ENCODE assay signal across 9 cellular contexts in genomic region chr12:91778938-91779400, GRCh38.
DNase-seq lines count a peak whose midpoint lies in the region; ATAC-seq, FAIRE-seq and TF ChIP-seq lines count a peak whose summit lies in the region.
"Had no signal": no experiment of that assay in that cellular context is flagged by ENCODE, and none has a peak within 500 bp of the region (broad histone marks: within the 10 kb centered on the region; RNA-seq: fewer than 3 reads in every experiment).

No MANE protein-coding gene starts in this region.

- no TSS peak for BruUV-seq in HepG2 (replicated peaks; lab: Mats Ljungman, UMichigan)

- H3K4me2 ChIP-seq in HepG2 (ENCODE audit: low read depth, low read length), result no peak overlapping the region

- intact Hi-C loops in adrenal gland (cut with DNase I), result no loop called here
- intact Hi-C loops in HepG2 (cut with micrococcal nuclease; ENCODE audit: unreplicated experiment), result no loop called here

- TF ChIP-seq CTCF in adrenal gland (IDR thresholded peaks at IDR 0.05), result no peak
- TF ChIP-seq CTCF in HepG2 (CRISPR knock-in tag; IDR thresholded peaks at IDR 0.05), result no peak

- H3K36me3 ChIP-seq in SJSA1 (no peaks in the 10 kb centered on the region), adrenal gland (replicated peaks in 1 of 2) (no peaks in the 10 kb centered on the region), HepG2 (replicated peaks in 1 of 2; ENCODE audit: control insufficient read depth in 1 of 2, insufficient read depth in 2 of 2, low read length in 2 of 2) (no peaks in the 10 kb centered on the region)

- POLR2A ChIA-PET in HepG2 (lab: Yijun Ruan, JAX), result no interaction called here

- no peak overlapping the region for H3K9ac ChIP-seq in HepG2 (ENCODE audit: insufficient read depth, low read depth, low read length)

- CTCF ChIA-PET in HepG2 (lab: Yijun Ruan, JAX; ENCODE audit: low intra/inter-chr PET ratio, low total read pairs), result no interaction called here

- TF ChIP-seq POLR2A in adrenal gland (IDR thresholded peaks at IDR 0.05) (peak in 1 of 2 donors; percentile 59), HepG2 (IDR thresholded peaks at IDR 0.05; ENCODE audit: insufficient read depth in 1 of 2, low read depth in 2 of 2, low read length in 2 of 2) (no peak)

- no peaks in the 10 kb centered on the region for H3K27me3 ChIP-seq in SJSA1 (replicated peaks)
- H3K27me3 ChIP-seq in adrenal gland, result no peaks in the 10 kb centered on the region
- H3K27me3 ChIP-seq in HepG2 (ENCODE audit: control insufficient read depth in 1 of 2, insufficient read depth in 2 of 2, low read length in 2 of 2), result no peaks in the 10 kb centered on the region

- 22 to 29% (median 26%) methylated on average over 6 of the region's 6 CpGs for WGBS in adrenal gland, 4 donors
- WGBS in HepG2 (ENCODE audit: low lambda C conversion rate), result 26% methylated on average over 6 of the region's 6 CpGs

- H3K9me3 ChIP-seq in SJSA1 (replicated peaks), result no peaks in the 10 kb centered on the region
- no peaks in the 10 kb centered on the region for H3K9me3 ChIP-seq in adrenal gland (replicated peaks in 1 of 3)
- no peaks in the 10 kb centered on the region for H3K9me3 ChIP-seq in HepG2 (ENCODE audit: low read length)

- H3K4me3 ChIP-seq in SJSA1 (no peak overlapping the region), adrenal gland (peak overlapping the region in 1 of 4 donors; percentile 15), HepG2 (replicated peaks in 1 of 3; ENCODE audit: insufficient read depth in 1 of 3, low read depth in 2 of 3, low read length in 3 of 3) (no peak overlapping the region)

- H2AFZ ChIP-seq in HepG2 (ENCODE audit: low read length), result no peak overlapping the region

- no peaks in the 10 kb centered on the region for H4K20me1 ChIP-seq in HepG2 (ENCODE audit: insufficient read depth, low read length)

- TF ChIP-seq EP300 in HepG2 (IDR thresholded peaks at IDR 0.05; ENCODE audit: low read depth in 2 of 2, low read length in 2 of 2) (no peak), HepG2 (CRISPR knock-in tag; IDR thresholded peaks at IDR 0.05; ENCODE audit: borderline replicate concordance) (no peak)

- peak; percentile 94 for ATAC-seq in HG03045 (IDR thresholded peaks at IDR 0.05; ENCODE audit: unreplicated experiment)
- peak; percentile 39; the same call in 1 of the 3 replicates for ATAC-seq in HepG2

- peaks cover 32% of the 10 kb centered on the region for H3K4me1 ChIP-seq in SJSA1 (replicated peaks)
- peaks cover 16 to 32% of the 10 kb centered on the region in 2 donors for H3K4me1 ChIP-seq in adrenal gland (replicated peaks in 1 of 2)
- H3K4me1 ChIP-seq in HepG2 (ENCODE audit: insufficient read depth, low read length), result no peaks in the 10 kb centered on the region

- in situ Hi-C loops in HepG2 (cut with HindIII; ENCODE audit: extremely low pct_ligation_motif_present, low pct_unique_long_range_greater_than_20kb), result no loop called here

- peak; percentile 37 for DNase-seq in NK-92 treated with Interleukin-12 subunit alpha and Interleukin-12 subunit beta, amount 100 ng/mL, for 24 hours (lab: John Stamatoyannopoulos, UW)
- DNase-seq in NK-92 (lab: John Stamatoyannopoulos, UW; ENCODE audit: unreplicated experiment), result no peak
- DNase-seq in SJSA1 (ENCODE audit: low read depth in 1 of 2, low spot score in 2 of 2), result peak; percentile 73 to 75
- peak; percentile 68 to 90 (median 84) for DNase-seq in adrenal gland
- DNase-seq in HepG2 (ENCODE audit: low spot score), result peak; percentile 29
- DNase-seq in stimulated activated CD8-positive, alpha-beta memory T cell treated with anti-CD3 and anti-CD28 coated beads, Interleukin-7, amount 100 ng/mL, for 4 hours (ENCODE audit: low read depth in 2 of 2), result peak; percentile 21 to 38
- no peak for DNase-seq in NCI-H1930 (lab: John Stamatoyannopoulos, UW)

- H3K79me2 ChIP-seq in HepG2 (ENCODE audit: insufficient read depth, low read length), result no peaks in the 10 kb centered on the region

- no peak for TF ChIP-seq RAD21 in HepG2 (CRISPR knock-in tag; IDR thresholded peaks at IDR 0.05)

- no peak for FAIRE-seq in HepG2 (lab: Jason Lieb, UNC)

- H3K27ac ChIP-seq in SJSA1, result peak overlapping the region; percentile 67
- peak overlapping the region; percentile 45 to 86 (median 82) for H3K27ac ChIP-seq in adrenal gland
- H3K27ac ChIP-seq in HepG2 (ENCODE audit: extremely low read length, insufficient read depth, low read length), result no peak overlapping the region
- H3K27ac ChIP-seq: 22Rv1 had no signal

TF ChIP-seq in HepG2, 621 proteins besides CTCF, POLR2A, EP300 and RAD21 (continues in another document):
- TF ChIP-seq ZNF614 (CRISPR knock-in tag; IDR thresholded peaks at IDR 0.05; ENCODE audit: borderline replicate concordance) (no peak), ZNF558 (CRISPR knock-in tag; IDR thresholded peaks at IDR 0.05; ENCODE audit: borderline replicate concordance) (no peak), ZBTB26 (CRISPR knock-in tag; IDR thresholded peaks at IDR 0.05; ENCODE audit: borderline replicate concordance) (no peak), SIN3B (IDR thresholded peaks at IDR 0.05; ENCODE audit: low read length) (no peak), HDAC6 (IDR thresholded peaks at IDR 0.05; ENCODE audit: low read depth, low read length) (no peak), SP5 (CRISPR knock-in tag; IDR thresholded peaks at IDR 0.05; ENCODE audit: borderline replicate concordance, low read depth) (no peak), RELA (CRISPR knock-in tag; IDR thresholded peaks at IDR 0.05) (no peak), STAG1 (CRISPR knock-in tag; IDR thresholded peaks at IDR 0.05) (no peak), TCF7 (IDR thresholded peaks at IDR 0.05; ENCODE audit: low read depth) (no peak)
- TF ChIP-seq, protein P1, sequence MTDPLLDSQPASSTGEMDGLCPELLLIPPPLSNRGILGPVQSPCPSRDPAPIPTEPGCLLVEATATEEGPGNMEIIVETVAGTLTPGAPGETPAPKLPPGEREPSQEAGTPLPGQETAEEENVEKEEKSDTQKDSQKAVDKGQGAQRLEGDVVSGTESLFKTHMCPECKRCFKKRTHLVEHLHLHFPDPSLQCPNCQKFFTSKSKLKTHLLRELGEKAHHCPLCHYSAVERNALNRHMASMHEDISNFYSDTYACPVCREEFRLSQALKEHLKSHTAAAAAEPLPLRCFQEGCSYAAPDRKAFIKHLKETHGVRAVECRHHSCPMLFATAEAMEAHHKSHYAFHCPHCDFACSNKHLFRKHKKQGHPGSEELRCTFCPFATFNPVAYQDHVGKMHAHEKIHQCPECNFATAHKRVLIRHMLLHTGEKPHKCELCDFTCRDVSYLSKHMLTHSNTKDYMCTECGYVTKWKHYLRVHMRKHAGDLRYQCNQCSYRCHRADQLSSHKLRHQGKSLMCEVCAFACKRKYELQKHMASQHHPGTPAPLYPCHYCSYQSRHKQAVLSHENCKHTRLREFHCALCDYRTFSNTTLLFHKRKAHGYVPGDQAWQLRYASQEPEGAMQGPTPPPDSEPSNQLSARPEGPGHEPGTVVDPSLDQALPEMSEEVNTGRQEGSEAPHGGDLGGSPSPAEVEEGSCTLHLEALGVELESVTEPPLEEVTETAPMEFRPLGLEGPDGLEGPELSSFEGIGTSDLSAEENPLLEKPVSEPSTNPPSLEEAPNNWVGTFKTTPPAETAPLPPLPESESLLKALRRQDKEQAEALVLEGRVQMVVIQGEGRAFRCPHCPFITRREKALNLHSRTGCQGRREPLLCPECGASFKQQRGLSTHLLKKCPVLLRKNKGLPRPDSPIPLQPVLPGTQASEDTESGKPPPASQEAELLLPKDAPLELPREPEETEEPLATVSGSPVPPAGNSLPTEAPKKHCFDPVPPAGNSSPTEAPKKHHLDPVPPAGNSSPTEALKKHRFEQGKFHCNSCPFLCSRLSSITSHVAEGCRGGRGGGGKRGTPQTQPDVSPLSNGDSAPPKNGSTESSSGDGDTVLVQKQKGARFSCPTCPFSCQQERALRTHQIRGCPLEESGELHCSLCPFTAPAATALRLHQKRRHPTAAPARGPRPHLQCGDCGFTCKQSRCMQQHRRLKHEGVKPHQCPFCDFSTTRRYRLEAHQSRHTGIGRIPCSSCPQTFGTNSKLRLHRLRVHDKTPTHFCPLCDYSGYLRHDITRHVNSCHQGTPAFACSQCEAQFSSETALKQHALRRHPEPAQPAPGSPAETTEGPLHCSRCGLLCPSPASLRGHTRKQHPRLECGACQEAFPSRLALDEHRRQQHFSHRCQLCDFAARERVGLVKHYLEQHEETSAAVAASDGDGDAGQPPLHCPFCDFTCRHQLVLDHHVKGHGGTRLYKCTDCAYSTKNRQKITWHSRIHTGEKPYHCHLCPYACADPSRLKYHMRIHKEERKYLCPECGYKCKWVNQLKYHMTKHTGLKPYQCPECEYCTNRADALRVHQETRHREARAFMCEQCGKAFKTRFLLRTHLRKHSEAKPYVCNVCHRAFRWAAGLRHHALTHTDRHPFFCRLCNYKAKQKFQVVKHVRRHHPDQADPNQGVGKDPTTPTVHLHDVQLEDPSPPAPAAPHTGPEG (CRISPR knock-in tag; IDR thresholded peaks at IDR 0.05), result no peak

Comparison
In these comparisons a context has a peak if more than half of its experiments do, and no peak if none do; other contexts are left out.
1. DNase-seq: peak in NK-92 treated with Interleukin-12 subunit alpha and Interleukin-12 subunit beta, amount 100 ng/mL, for 24 hours (single experiment), SJSA1 (2 of 2), adrenal gland (7 of 7), HepG2 (single experiment) and stimulated activated CD8-positive, alpha-beta memory T cell treated with anti-CD3 and anti-CD28 coated beads, Interleukin-7, amount 100 ng/mL, for 4 hours (2 of 2); none in NK-92 (single experiment) and NCI-H1930 (0 of 2).